In genomic region chr9:134571946-134572914, GRCh38 we compare ENCODE assay signal across 12 cellular contexts.
DNase-seq lines count a peak whose midpoint lies in the region; ATAC-seq lines count a peak whose summit lies in the region.
"Had no signal": no experiment of that assay in that cellular context is flagged by ENCODE, and none has a peak within 500 bp of the region (broad histone marks: within the 10 kb centered on the region; RNA-seq: fewer than 3 reads in every experiment).

No MANE protein-coding gene starts in this region.

- no peak overlapping the region for H3K27ac Mint-ChIP-seq in activated CD4-positive, alpha-beta T cell treated with anti-CD3 and anti-CD28 coated beads, Interleukin-2, amount 10 ng/mL, durations not matched to agents 24 days and 14 days

- H3K4me3 Mint-ChIP-seq in activated CD4-positive, alpha-beta T cell treated with anti-CD3 and anti-CD28 coated beads, Interleukin-2, amount 10 ng/mL, durations not matched to agents 24 days and 14 days: no peak overlapping the region
- H3K4me3 Mint-ChIP-seq: activated naive CD4-positive, alpha-beta T cell treated with anti-CD3 and anti-CD28 coated beads for 36 hours had no signal

- ATAC-seq in stimulated activated naive CD8-positive, alpha-beta T cell treated with anti-CD3 and anti-CD28 coated beads, Interleukin-15, Interleukin-2, amounts not matched to agents 100 U/mL and 50 U/mL, for 24 hours: peak; percentile 51
- ATAC-seq in HG03378 (IDR thresholded peaks at IDR 0.05; ENCODE audit: unreplicated experiment): no peak

- H3K36me3 Mint-ChIP-seq in activated CD4-positive, alpha-beta T cell treated with anti-CD3 and anti-CD28 coated beads, Interleukin-2, amount 10 ng/mL, durations not matched to agents 24 days and 14 days (ENCODE audit: low read depth): no peaks in the 10 kb centered on the region

- no peaks in the 10 kb centered on the region for H3K4me1 Mint-ChIP-seq in activated CD4-positive, alpha-beta T cell treated with anti-CD3 and anti-CD28 coated beads, Interleukin-2, amount 10 ng/mL, durations not matched to agents 24 days and 14 days

- intact Hi-C loops in activated CD4-positive, alpha-beta T cell treated with anti-CD3 and anti-CD28 coated beads, Interleukin-2, amount 10 ng/mL, durations not matched to agents 24 days and 14 days (cut with micrococcal nuclease): no loop called here

- peak; percentile 54 for DNase-seq in activated CD4-positive, alpha-beta T cell treated with anti-CD3 and anti-CD28 coated beads, Interleukin-2, amount 10 ng/mL, durations not matched to agents 24 days and 14 days
- no peak for DNase-seq in activated CD4-positive, alpha-beta T cell treated with anti-CD3 and anti-CD28 coated beads, Interleukin-2, amount 50 U/mL, for 48 hours
- DNase-seq in RPMI8226: peak; percentile 64
- DNase-seq in islet precursor cell: peak; percentile 54
- no peak for DNase-seq in stimulated activated naive CD8-positive, alpha-beta T cell treated with anti-CD3 and anti-CD28 coated beads, Interleukin-15, Interleukin-2, amounts not matched to agents 100 U/mL and 50 U/mL, for 24 hours
- DNase-seq in foreskin melanocyte: no peak
- no peak for DNase-seq in NCI-H2196 treated with DMSO at 0.1 percent for 48 hours (lab: John Stamatoyannopoulos, UW; ENCODE audit: unreplicated experiment)
- DNase-seq: activated naive CD4-positive, alpha-beta T cell treated with anti-CD3 and anti-CD28 coated beads for 36 hours; foreskin fibroblast; GF-D8; stimulated activated CD4-positive, alpha-beta T cell treated with anti-CD3 and anti-CD28 coated beads, Interleukin-4, amount 100 ng/mL, for 1 hour had no signal

- H3K9me3 Mint-ChIP-seq in activated CD4-positive, alpha-beta T cell treated with anti-CD3 and anti-CD28 coated beads, Interleukin-2, amount 10 ng/mL, durations not matched to agents 24 days and 14 days: no peaks in the 10 kb centered on the region

- H3K27me3 Mint-ChIP-seq in activated CD4-positive, alpha-beta T cell treated with anti-CD3 and anti-CD28 coated beads, Interleukin-2, amount 10 ng/mL, durations not matched to agents 24 days and 14 days: no peaks in the 10 kb centered on the region

Comparison
In these comparisons a context has a peak if more than half of its experiments do, and no peak if none do; other contexts are left out.
1. DNase-seq: peak in activated CD4-positive, alpha-beta T cell treated with anti-CD3 and anti-CD28 coated beads, Interleukin-2, amount 10 ng/mL, durations not matched to agents 24 days and 14 days (single experiment), RPMI8226 (single experiment) and islet precursor cell (single experiment); none in activated CD4-positive, alpha-beta T cell treated with anti-CD3 and anti-CD28 coated beads, Interleukin-2, amount 50 U/mL, for 48 hours (0 of 2), stimulated activated naive CD8-positive, alpha-beta T cell treated with anti-CD3 and anti-CD28 coated beads, Interleukin-15, Interleukin-2, amounts not matched to agents 100 U/mL and 50 U/mL, for 24 hours (single experiment), foreskin melanocyte (single experiment) and NCI-H2196 treated with DMSO at 0.1 percent for 48 hours (single experiment).